In the genomic region with DNA sequence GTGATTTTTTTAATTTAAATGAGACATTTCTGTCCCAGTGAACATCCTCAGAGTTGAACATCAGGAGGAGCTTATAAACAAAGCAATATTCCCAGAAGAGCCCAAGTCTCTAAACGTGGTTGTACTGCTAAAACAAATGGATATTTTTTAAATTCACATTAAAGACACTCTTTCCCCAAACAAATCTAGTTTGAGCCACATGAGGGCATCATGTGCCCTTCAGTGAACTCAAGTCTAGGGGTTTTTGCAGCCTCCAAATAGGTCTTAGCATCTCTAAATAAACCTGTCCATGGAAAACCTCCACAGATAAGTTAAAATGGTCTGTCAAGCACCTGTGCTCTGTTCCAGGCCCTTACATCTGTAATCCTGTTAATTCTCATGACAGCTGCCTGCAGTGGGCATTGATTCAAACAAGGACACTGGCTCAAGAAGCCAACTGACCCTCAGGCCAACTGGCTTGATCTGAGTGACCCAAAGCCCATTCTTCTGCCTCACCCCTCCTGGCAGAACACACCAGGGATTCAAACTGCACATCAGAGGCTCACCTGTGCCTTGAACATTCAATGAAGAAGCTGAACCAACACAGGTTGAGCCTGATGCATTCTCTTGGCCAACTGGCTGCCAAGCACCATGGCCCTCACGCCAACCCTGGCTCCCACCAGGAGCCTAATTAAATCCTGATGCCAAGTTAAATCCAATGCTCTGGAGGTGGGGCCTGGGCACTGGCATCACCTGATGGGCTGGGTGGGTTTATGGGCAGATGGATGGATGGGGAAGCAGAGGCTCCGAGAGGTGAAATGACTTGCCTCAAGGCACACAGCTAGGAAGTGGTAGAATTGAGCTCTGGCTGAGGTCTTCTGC, we compare ENCODE assay signal across 8 cellular contexts. TPM values are rescaled to one million over a fixed set of nuclear protein-coding genes. Genes with fewer than 3 reads are reported as not detected.
A peak's percentile ranks its signal among the peaks of the same experiment; 100 is the strongest.
DNase-seq lines count a peak whose midpoint lies in the region; ATAC-seq, FAIRE-seq and TF ChIP-seq lines count a peak whose summit lies in the region.

No MANE protein-coding gene starts in this region.

- H3K9me3 ChIP-seq in Karpas-422 (ENCODE audit: low read length) = no peaks in the 10 kb centered on the region
- no peaks in the 10 kb centered on the region for H3K9me3 ChIP-seq in neural progenitor cell (ENCODE audit: low read depth)

- H3K4me3 Mint-ChIP-seq in central memory CD8-positive, alpha-beta T cell = no peak overlapping the region
- H3K4me3 Mint-ChIP-seq in neural progenitor cell = no peak overlapping the region

- H3K27me3 ChIP-seq in Karpas-422 (ENCODE audit: low read length) = no peaks in the 10 kb centered on the region
- H3K27me3 ChIP-seq in neural progenitor cell = no peaks in the 10 kb centered on the region

- peaks cover 13% of the 10 kb centered on the region for H3F3A ChIP-seq in neural progenitor cell (ENCODE audit: low read depth)

- DNase-seq in NCI-H1092 treated with DMSO at 0.1 percent for 48 hours (lab: John Stamatoyannopoulos, UW) (peak; percentile 5), NCI-H1092 (lab: John Stamatoyannopoulos, UW) (no peak), Karpas-422 (peak; percentile 69), neural progenitor cell (ENCODE audit: low spot score) (peak; percentile 61), urothelium cell line (ENCODE audit: low spot score) (no peak), T-helper 9 cell (no peak), CD1c-positive myeloid dendritic cell (ENCODE audit: extremely low spot score) (no peak)
- DNase-seq in central memory CD8-positive, alpha-beta T cell (ENCODE audit: low spot score in 2 of 2) = no peak

- ATAC-seq in central memory CD8-positive, alpha-beta T cell (replicated peaks; ENCODE audit: extremely low read depth, poor library complexity, severe bottlenecking) = no peak

- H3K9ac ChIP-seq in Karpas-422 (ENCODE audit: low read length) = no peak overlapping the region
- no peak overlapping the region for H3K9ac ChIP-seq in neural progenitor cell

- TF ChIP-seq CTCF in neural progenitor cell (IDR thresholded peaks at IDR 0.05) = peak; percentile 62

- H3K4me1 Mint-ChIP-seq in central memory CD8-positive, alpha-beta T cell = peaks cover 18% of the 10 kb centered on the region
- H3K4me1 Mint-ChIP-seq in neural progenitor cell = no peaks in the 10 kb centered on the region

- peaks cover 29% of the 10 kb centered on the region for H3K36me3 Mint-ChIP-seq in central memory CD8-positive, alpha-beta T cell (ENCODE audit: insufficient read depth)
- H3K36me3 Mint-ChIP-seq in neural progenitor cell = peaks cover 13% of the 10 kb centered on the region

- peak overlapping the region; percentile 25 for H3K27ac Mint-ChIP-seq in central memory CD8-positive, alpha-beta T cell (ENCODE audit: low read depth)
- H3K27ac Mint-ChIP-seq in neural progenitor cell = no peak overlapping the region

- H3K4me2 ChIP-seq in Karpas-422 (ENCODE audit: low read depth, low read length, poor library complexity, severe bottlenecking) = no peak overlapping the region
- no peak overlapping the region for H3K4me2 ChIP-seq in neural progenitor cell

- H3K27ac ChIP-seq in Karpas-422 (ENCODE audit: low read length) = no peak overlapping the region
- no peak overlapping the region for H3K27ac ChIP-seq in neural progenitor cell

- H2AFZ ChIP-seq in Karpas-422 (ENCODE audit: low read length) (no peak overlapping the region), neural progenitor cell (replicated peaks) (no peak overlapping the region)

- FAIRE-seq in urothelium cell line (lab: Jason Lieb, UNC) = no peak

- H3K4me1 ChIP-seq in Karpas-422 (ENCODE audit: low read length) (peaks cover 27% of the 10 kb centered on the region), neural progenitor cell (no peaks in the 10 kb centered on the region)

- H3K4me3 ChIP-seq in Karpas-422 (ENCODE audit: low read length) = no peak overlapping the region
- no peak overlapping the region for H3K4me3 ChIP-seq in neural progenitor cell

- no peaks in the 10 kb centered on the region for H3K9me3 Mint-ChIP-seq in central memory CD8-positive, alpha-beta T cell
- H3K9me3 Mint-ChIP-seq in neural progenitor cell = no peaks in the 10 kb centered on the region

- peaks cover 26% of the 10 kb centered on the region for H3K36me3 ChIP-seq in Karpas-422 (ENCODE audit: insufficient read depth, low read length)
- H3K36me3 ChIP-seq in neural progenitor cell = no peaks in the 10 kb centered on the region

- H4K20me1 ChIP-seq in Karpas-422 (ENCODE audit: insufficient read depth, low read depth, low read length) (no peaks in the 10 kb centered on the region), neural progenitor cell (ENCODE audit: low read depth) (no peaks in the 10 kb centered on the region)

- H3K79me2 ChIP-seq in Karpas-422 (ENCODE audit: low read length) (no peaks in the 10 kb centered on the region), neural progenitor cell (ENCODE audit: low read depth) (no peaks in the 10 kb centered on the region)

- H3K27me3 Mint-ChIP-seq in central memory CD8-positive, alpha-beta T cell = no peaks in the 10 kb centered on the region
- H3K27me3 Mint-ChIP-seq in neural progenitor cell (ENCODE audit: insufficient read depth, low read depth) = peaks cover 5% of the 10 kb centered on the region

- no peaks in the 10 kb centered on the region for H3K9me2 ChIP-seq in Karpas-422 (replicated peaks; ENCODE audit: insufficient read depth, low read length)

RNA-seq across cellular contexts. Expression of a gene that starts 8.6 kb away (rescaled TPM):
- 60.9 and 102 TPM in 2 replicates for total RNA-seq in Karpas-422 (2014; rRNA removed; shearing (Covaris generic); ENCODE audit: low replicate concordance)
- total RNA-seq in neural progenitor cell (ENCODE audit: low replicate concordance) = 78.9 TPM in 2 replicates

RNA-seq across cellular contexts. Expression of a gene that starts 10.0 kb away (rescaled TPM):
- total RNA-seq in Karpas-422 (2014; rRNA removed; shearing (Covaris generic); ENCODE audit: low replicate concordance) = 89.4 and 108 TPM in 2 replicates
- total RNA-seq in neural progenitor cell (ENCODE audit: low replicate concordance) = 79.0 and 116 TPM in 2 replicates

RNA-seq across cellular contexts. Expression of a gene that starts 26.9 kb away (rescaled TPM):
- total RNA-seq in Karpas-422 (2014; rRNA removed; shearing (Covaris generic); ENCODE audit: low replicate concordance) = not detected in 2 replicates
- 0.97 and 2.0 TPM in 2 replicates for total RNA-seq in neural progenitor cell (ENCODE audit: low replicate concordance)

RNA-seq across cellular contexts. Expression of a gene that starts 55.9 kb away (rescaled TPM):
- 4.0 and 5.5 TPM in 2 replicates for total RNA-seq in Karpas-422 (2014; rRNA removed; shearing (Covaris generic); ENCODE audit: low replicate concordance)
- total RNA-seq in neural progenitor cell (ENCODE audit: low replicate concordance) = 5.4 and 7.1 TPM in 2 replicates

Comparison
In these comparisons a context has a peak if more than half of its experiments do, and no peak if none do; other contexts are left out.
1. DNase-seq: peak in NCI-H1092 treated with DMSO at 0.1 percent for 48 hours (single experiment), Karpas-422 (single experiment) and neural progenitor cell (single experiment); none in NCI-H1092 (single experiment), central memory CD8-positive, alpha-beta T cell (0 of 2), urothelium cell line (single experiment), T-helper 9 cell (single experiment) and CD1c-positive myeloid dendritic cell (single experiment).